Comparison of ENCODE assay signal across 30 cellular contexts in the genomic region with DNA sequence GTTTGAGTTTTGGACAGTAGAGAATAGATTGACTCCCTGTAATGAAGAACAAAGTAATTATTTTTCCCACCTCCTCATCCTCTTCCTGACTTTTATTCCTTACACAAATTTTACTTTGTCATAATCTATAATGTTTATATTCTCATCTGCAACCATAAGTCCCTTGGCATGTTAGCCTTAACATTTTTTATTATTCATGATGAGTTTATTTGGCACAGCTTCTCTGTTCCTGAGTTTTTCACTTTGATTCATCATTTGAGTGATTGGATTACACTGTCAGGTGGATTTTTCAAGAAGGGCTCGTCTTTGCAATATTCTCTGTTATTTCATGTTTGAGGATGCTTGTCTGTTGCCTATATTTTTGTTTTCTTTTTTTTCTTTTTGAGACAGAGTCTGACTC. TPM values are rescaled to one million over a fixed set of nuclear protein-coding genes. Genes with fewer than 3 reads are reported as not detected.
"Had no signal": no experiment of that assay in that cellular context is flagged by ENCODE, and none has a peak within 500 bp of the region (broad histone marks: within the 10 kb centered on the region; RNA-seq: fewer than 3 reads in every experiment).

No MANE protein-coding gene starts in this region.

- ATAC-seq: activated T-cell treated with anti-CD3 and anti-CD28 coated beads, Interleukin-2, amount 50 U/mL, for 72 hours; activated T-helper 17 cell treated with anti-CD3 and anti-CD28 coated beads, Interleukin-2, amount 50 U/mL, for 72 hours; body of pancreas had no signal

- DNase-seq: activated CD4-positive, alpha-beta memory T cell treated with anti-CD3 and anti-CD28 coated beads, Interleukin-2, amount 10 ng/mL, durations not matched to agents 7 days and 5 days; activated CD4-positive, alpha-beta T cell treated with anti-CD3 and anti-CD28 coated beads for 1 hour; activated CD4-positive, alpha-beta T cell treated with anti-CD3 and anti-CD28 coated beads for 48 hours; activated CD4-positive, CD25-positive, alpha-beta regulatory T cell; activated effector memory CD4-positive, alpha-beta T cell treated with anti-CD3 and anti-CD28 coated beads, Interleukin-2, amount 50 U/mL, for 16 hours; activated naive CD4-positive, alpha-beta T cell; activated naive CD4-positive, alpha-beta T cell treated with anti-CD3 and anti-CD28 coated beads, Interleukin-2, amount 50 U/mL, for 16 hours; activated naive CD8-positive, alpha-beta T cell treated with anti-CD3 and anti-CD28 coated beads for 36 hours; activated T-cell treated with anti-CD3 and anti-CD28 coated beads, Interleukin-2, amount 50 U/mL, for 1 hour; activated T-cell treated with anti-CD3 and anti-CD28 coated beads, Interleukin-2, amount 50 U/mL, for 72 hours; amygdala; body of pancreas; caudate nucleus; Kasumi-1; KG1; MG63; NCI-H1048; NCI-H1105 treated with DMSO at 0.1 percent for 48 hours; NCI-H1436; NCI-H1694; NCI-H1930; NCI-H2081 treated with DMSO at 0.1 percent for 48 hours; NCI-H345; NCI-H524 treated with DMSO at 0.1 percent for 48 hours; Right ventricle myocardium superior; SW 1271; T1000; WERI-Rb-1 had no signal

- H3K36me3 ChIP-seq: breast epithelium, MG63, WERI-Rb-1 had no signal

- H3K4me1 ChIP-seq: body of pancreas, breast epithelium had no signal

- H3K27me3 ChIP-seq: body of pancreas, breast epithelium, MG63 had no signal

- H3K9me3 ChIP-seq: body of pancreas, breast epithelium had no signal

- H3K4me3 Mint-ChIP-seq: activated CD4-positive, alpha-beta memory T cell treated with anti-CD3 and anti-CD28 coated beads, Interleukin-2, amount 10 ng/mL, durations not matched to agents 7 days and 5 days; activated naive CD8-positive, alpha-beta T cell treated with anti-CD3 and anti-CD28 coated beads for 36 hours; activated T-cell treated with anti-CD3 and anti-CD28 coated beads, Interleukin-2, amount 50 U/mL, for 72 hours; activated T-helper 17 cell treated with anti-CD3 and anti-CD28 coated beads, Interleukin-2, amount 50 U/mL, for 72 hours had no signal

- H3K27ac ChIP-seq: body of pancreas, breast epithelium, WERI-Rb-1 had no signal

- H3K27ac Mint-ChIP-seq: activated CD4-positive, alpha-beta memory T cell treated with anti-CD3 and anti-CD28 coated beads, Interleukin-2, amount 10 ng/mL, durations not matched to agents 7 days and 5 days; activated naive CD8-positive, alpha-beta T cell treated with anti-CD3 and anti-CD28 coated beads for 36 hours; activated T-cell treated with anti-CD3 and anti-CD28 coated beads, Interleukin-2, amount 50 U/mL, for 72 hours; activated T-helper 17 cell treated with anti-CD3 and anti-CD28 coated beads, Interleukin-2, amount 50 U/mL, for 72 hours had no signal

- H3K27me3 Mint-ChIP-seq: activated CD4-positive, alpha-beta memory T cell treated with anti-CD3 and anti-CD28 coated beads, Interleukin-2, amount 10 ng/mL, durations not matched to agents 7 days and 5 days; activated naive CD8-positive, alpha-beta T cell treated with anti-CD3 and anti-CD28 coated beads for 36 hours; activated T-helper 17 cell treated with anti-CD3 and anti-CD28 coated beads, Interleukin-2, amount 50 U/mL, for 72 hours had no signal

- H3K4me3 ChIP-seq: body of pancreas, breast epithelium, MG63 had no signal

- H3K9me3 Mint-ChIP-seq: activated CD4-positive, alpha-beta memory T cell treated with anti-CD3 and anti-CD28 coated beads, Interleukin-2, amount 10 ng/mL, durations not matched to agents 7 days and 5 days; activated naive CD8-positive, alpha-beta T cell treated with anti-CD3 and anti-CD28 coated beads for 36 hours; activated T-cell treated with anti-CD3 and anti-CD28 coated beads, Interleukin-2, amount 50 U/mL, for 72 hours had no signal

RNA-seq across cellular contexts. Expression of gene TNFRSF8, which starts 35.7 kb away (rescaled TPM):
- total RNA-seq: body of pancreas had no signal
